ENCODE assay signal across 8 cellular contexts in the genomic region with DNA sequence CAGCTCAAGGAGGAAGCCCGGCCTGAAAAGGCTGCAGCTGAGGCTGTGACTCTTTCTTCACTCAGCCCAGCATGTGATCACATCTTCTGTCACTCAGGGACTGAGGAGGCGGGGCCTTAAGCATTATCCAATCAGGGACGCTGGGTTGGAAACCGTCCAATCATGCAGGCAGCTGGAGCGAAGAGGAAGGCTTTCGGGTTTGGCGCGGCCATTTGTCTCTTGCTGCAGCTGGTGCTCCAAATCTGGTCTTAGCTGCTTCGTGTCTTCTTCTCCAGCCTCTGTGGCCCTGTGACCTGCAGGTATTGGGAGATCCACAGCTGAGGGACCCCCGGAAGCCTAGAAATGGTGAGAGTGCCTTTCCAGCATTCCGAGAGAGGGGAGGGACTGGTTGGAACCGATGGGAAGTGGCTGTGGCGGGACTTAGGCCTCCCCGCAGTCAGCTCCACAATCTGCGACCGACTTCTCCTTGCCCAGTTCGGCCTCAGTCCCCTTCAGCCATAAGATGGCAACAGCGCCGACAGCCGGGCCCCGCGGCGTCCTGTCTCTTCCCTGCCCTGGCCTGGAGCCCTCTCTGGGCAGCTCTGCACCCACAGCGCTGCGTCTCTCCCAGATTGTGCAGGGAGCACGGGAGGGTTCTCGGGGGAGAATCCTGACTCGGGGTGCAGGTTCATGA. TPM values are rescaled to one million over a fixed set of nuclear protein-coding genes. Genes with fewer than 3 reads are reported as not detected.
DNase-seq lines count a peak whose midpoint lies in the region; ATAC-seq and TF ChIP-seq lines count a peak whose summit lies in the region.

TSS of gene ZNF90 (plus strand) at position 210 of the 673 bp plus-strand sequence. CDS start at position 343, 133 bp downstream.

- peak; percentile 78 for DNase-seq in HPDE6-E6E7 (ENCODE audit: extremely low spot score)
- peak; percentile 95 for DNase-seq in WTC11 (ENCODE audit: low spot score)
- DNase-seq in central memory CD4-positive, alpha-beta T cell, result peak; percentile 87
- peak; percentile 98 for DNase-seq in iris pigment epithelial cell (ENCODE audit: low read depth)
- DNase-seq in smooth muscle cell (lab: John Stamatoyannopoulos, UW; ENCODE audit: unreplicated experiment), result peak; percentile 56
- DNase-seq in HCEC 1CT, result no peak

- H3K27me3 Mint-ChIP-seq in WTC11 (ENCODE audit: low read depth), result no peaks in the 10 kb centered on the region

- CTCF ChIA-PET in WTC11 (lab: Charles Lee), result interaction anchor here (0.6 to 2.3 kb wide), 3 partner anchors 11 to 80 kb away, joined by 3 to 16 read pairs (median 3); no protein-coding TSS in a partner anchor

- H3K27ac ChIP-seq in BLaER1 (peak within 1 kb of the TSS; percentile 77), smooth muscle cell (ENCODE audit: low read depth) (peak within 1 kb of the TSS; percentile 17)

- H2AFZ ChIP-seq in smooth muscle cell (ENCODE audit: low read depth), result peak within 1 kb of the TSS; percentile 95

- H3K9me3 Mint-ChIP-seq in WTC11, result no peaks in the 10 kb centered on the region

- POLR2A ChIA-PET in WTC11 (lab: Charles Lee), result interaction anchor here (0.6 to 3.1 kb wide), 14 partner anchors 9 to 309 kb away, joined by 3 to 35 read pairs (median 4); partner anchors contain the start of genes ZNF253, ZNF486 and ZNF682

- peak within 1 kb of the TSS; percentile 97 for H3K27ac Mint-ChIP-seq in WTC11

- H3K36me3 Mint-ChIP-seq in WTC11, result peaks cover 21% of the 10 kb centered on the region

- H3K79me2 ChIP-seq in smooth muscle cell (ENCODE audit: low read depth), result peaks cover 8% of the 10 kb centered on the region

- ATAC-seq in GM19438 (IDR thresholded peaks at IDR 0.05; ENCODE audit: low read depth, unreplicated experiment) (peak; percentile 91), WTC11 (peak; percentile 92)

- H3K9ac ChIP-seq in BLaER1, result peak within 1 kb of the TSS; percentile 86
- H3K9ac ChIP-seq in smooth muscle cell (ENCODE audit: low read depth), result peak within 1 kb of the TSS; percentile 24

- no peaks in the 10 kb centered on the region; the same call in 1 of the 2 replicates for H4K20me1 ChIP-seq in BLaER1
- no peaks in the 10 kb centered on the region for H4K20me1 ChIP-seq in smooth muscle cell (ENCODE audit: low read depth)

- WGBS in smooth muscle cell (ENCODE audit: low lambda C conversion rate), result under 1% methylated on average over 28 of the region's 28 CpGs

- peaks cover 42% of the 10 kb centered on the region for H3K4me1 Mint-ChIP-seq in WTC11

- TF ChIP-seq CTCF in WTC11 (IDR thresholded peaks at IDR 0.05) (no peak), smooth muscle cell (IDR thresholded peaks at IDR 0.05; ENCODE audit: borderline replicate concordance, insufficient read depth, poor library complexity, severe bottlenecking) (no peak)

- H3K36me3 ChIP-seq in BLaER1 (peaks cover 35% of the 10 kb centered on the region), smooth muscle cell (ENCODE audit: low read depth) (no peaks in the 10 kb centered on the region)

- H3K4me2 ChIP-seq in BLaER1, result peak within 1 kb of the TSS; percentile 91
- peak within 1 kb of the TSS; percentile 96 for H3K4me2 ChIP-seq in smooth muscle cell

- H3F3A ChIP-seq in smooth muscle cell (ENCODE audit: low read depth), result peaks cover 7% of the 10 kb centered on the region

- peaks cover 14% of the 10 kb centered on the region for H3K4me1 ChIP-seq in BLaER1
- peaks cover 12% of the 10 kb centered on the region for H3K4me1 ChIP-seq in smooth muscle cell (ENCODE audit: low read depth)

- H3K27me3 ChIP-seq in BLaER1, result no peaks in the 10 kb centered on the region
- H3K27me3 ChIP-seq in smooth muscle cell (ENCODE audit: low read depth), result no peaks in the 10 kb centered on the region

- H3K9me3 ChIP-seq in BLaER1 (peaks cover 67% of the 10 kb centered on the region), smooth muscle cell (replicated peaks; ENCODE audit: low read depth) (no peaks in the 10 kb centered on the region)

- peak within 1 kb of the TSS; percentile 98 for H3K4me3 Mint-ChIP-seq in WTC11

- H3K4me3 ChIP-seq in BLaER1 (peak within 1 kb of the TSS; percentile 83), smooth muscle cell (peak within 1 kb of the TSS; percentile 61)

TF ChIP-seq in WTC11, 78 proteins besides CTCF, POLR2A, EP300 and RAD21 (continues in another document):
- TF ChIP-seq, protein P1, sequence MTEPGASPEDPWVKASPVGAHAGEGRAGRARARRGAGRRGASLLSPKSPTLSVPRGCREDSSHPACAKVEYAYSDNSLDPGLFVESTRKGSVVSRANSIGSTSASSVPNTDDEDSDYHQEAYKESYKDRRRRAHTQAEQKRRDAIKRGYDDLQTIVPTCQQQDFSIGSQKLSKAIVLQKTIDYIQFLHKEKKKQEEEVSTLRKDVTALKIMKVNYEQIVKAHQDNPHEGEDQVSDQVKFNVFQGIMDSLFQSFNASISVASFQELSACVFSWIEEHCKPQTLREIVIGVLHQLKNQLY (CRISPR knock-in tag; IDR thresholded peaks at IDR 0.05), result no peak
- TF ChIP-seq, protein P2, sequence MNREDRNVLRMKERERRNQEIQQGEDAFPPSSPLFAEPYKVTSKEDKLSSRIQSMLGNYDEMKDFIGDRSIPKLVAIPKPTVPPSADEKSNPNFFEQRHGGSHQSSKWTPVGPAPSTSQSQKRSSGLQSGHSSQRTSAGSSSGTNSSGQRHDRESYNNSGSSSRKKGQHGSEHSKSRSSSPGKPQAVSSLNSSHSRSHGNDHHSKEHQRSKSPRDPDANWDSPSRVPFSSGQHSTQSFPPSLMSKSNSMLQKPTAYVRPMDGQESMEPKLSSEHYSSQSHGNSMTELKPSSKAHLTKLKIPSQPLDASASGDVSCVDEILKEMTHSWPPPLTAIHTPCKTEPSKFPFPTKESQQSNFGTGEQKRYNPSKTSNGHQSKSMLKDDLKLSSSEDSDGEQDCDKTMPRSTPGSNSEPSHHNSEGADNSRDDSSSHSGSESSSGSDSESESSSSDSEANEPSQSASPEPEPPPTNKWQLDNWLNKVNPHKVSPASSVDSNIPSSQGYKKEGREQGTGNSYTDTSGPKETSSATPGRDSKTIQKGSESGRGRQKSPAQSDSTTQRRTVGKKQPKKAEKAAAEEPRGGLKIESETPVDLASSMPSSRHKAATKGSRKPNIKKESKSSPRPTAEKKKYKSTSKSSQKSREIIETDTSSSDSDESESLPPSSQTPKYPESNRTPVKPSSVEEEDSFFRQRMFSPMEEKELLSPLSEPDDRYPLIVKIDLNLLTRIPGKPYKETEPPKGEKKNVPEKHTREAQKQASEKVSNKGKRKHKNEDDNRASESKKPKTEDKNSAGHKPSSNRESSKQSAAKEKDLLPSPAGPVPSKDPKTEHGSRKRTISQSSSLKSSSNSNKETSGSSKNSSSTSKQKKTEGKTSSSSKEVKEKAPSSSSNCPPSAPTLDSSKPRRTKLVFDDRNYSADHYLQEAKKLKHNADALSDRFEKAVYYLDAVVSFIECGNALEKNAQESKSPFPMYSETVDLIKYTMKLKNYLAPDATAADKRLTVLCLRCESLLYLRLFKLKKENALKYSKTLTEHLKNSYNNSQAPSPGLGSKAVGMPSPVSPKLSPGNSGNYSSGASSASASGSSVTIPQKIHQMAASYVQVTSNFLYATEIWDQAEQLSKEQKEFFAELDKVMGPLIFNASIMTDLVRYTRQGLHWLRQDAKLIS (CRISPR knock-in tag; IDR thresholded peaks at IDR 0.05; ENCODE audit: borderline replicate concordance), result peak; percentile 76; the same call in 1 of the 2 replicates
- TF ChIP-seq ZBTB43 (CRISPR knock-in tag; IDR thresholded peaks at IDR 0.05) (peak; percentile 76; the same call in 1 of the 2 replicates), ZNF219 (CRISPR knock-in tag; IDR thresholded peaks at IDR 0.05; ENCODE audit: borderline replicate concordance) (no peak), MAX (CRISPR knock-in tag; IDR thresholded peaks at IDR 0.05) (peak; percentile 52; the same call in 1 of the 2 replicates), ETV6 (CRISPR knock-in tag; IDR thresholded peaks at IDR 0.05) (no peak), ZNF138 (CRISPR knock-in tag; conservative IDR thresholded peaks at IDR 0.05) (no peak), MXD4 (CRISPR knock-in tag; IDR thresholded peaks at IDR 0.05; ENCODE audit: borderline replicate concordance) (no peak), MYBL2 (CRISPR knock-in tag; IDR thresholded peaks at IDR 0.05) (0 out of 2 replicates have a peak, but pooled peaks have one; percentile 50), ZBTB21 (CRISPR knock-in tag; IDR thresholded peaks at IDR 0.05; ENCODE audit: borderline replicate concordance) (no peak)
- TF ChIP-seq, protein P3, sequence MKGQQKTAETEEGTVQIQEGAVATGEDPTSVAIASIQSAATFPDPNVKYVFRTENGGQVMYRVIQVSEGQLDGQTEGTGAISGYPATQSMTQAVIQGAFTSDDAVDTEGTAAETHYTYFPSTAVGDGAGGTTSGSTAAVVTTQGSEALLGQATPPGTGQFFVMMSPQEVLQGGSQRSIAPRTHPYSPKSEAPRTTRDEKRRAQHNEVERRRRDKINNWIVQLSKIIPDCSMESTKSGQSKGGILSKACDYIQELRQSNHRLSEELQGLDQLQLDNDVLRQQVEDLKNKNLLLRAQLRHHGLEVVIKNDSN (CRISPR knock-in tag; IDR thresholded peaks at IDR 0.05), result peak; percentile 91
- TF ChIP-seq, protein P4, sequence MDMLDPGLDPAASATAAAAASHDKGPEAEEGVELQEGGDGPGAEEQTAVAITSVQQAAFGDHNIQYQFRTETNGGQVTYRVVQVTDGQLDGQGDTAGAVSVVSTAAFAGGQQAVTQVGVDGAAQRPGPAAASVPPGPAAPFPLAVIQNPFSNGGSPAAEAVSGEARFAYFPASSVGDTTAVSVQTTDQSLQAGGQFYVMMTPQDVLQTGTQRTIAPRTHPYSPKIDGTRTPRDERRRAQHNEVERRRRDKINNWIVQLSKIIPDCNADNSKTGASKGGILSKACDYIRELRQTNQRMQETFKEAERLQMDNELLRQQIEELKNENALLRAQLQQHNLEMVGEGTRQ (CRISPR knock-in tag; IDR thresholded peaks at IDR 0.05), result peak; percentile 86

RNA-seq across cellular contexts. Expression of gene ZNF90, which starts in this region (rescaled TPM):
- 112 to 114 TPM (median 114 TPM) in 3 replicates for total RNA-seq in WTC11 (2021)
- 5.3 and 7.6 TPM in 2 replicates for total RNA-seq in smooth muscle cell
- 2.6 and 3.4 TPM in 2 replicates for polyA plus RNA-seq in smooth muscle cell

Comparison
In these comparisons a context has a peak if more than half of its experiments do, and no peak if none do; other contexts are left out.
1. RNA of gene ZNF90 (total RNA-seq): 112 to 114 TPM in WTC11; 5.3 to 7.6 TPM in smooth muscle cell; every median in the first group is over 10 times any median in the second.